ENCODE assay signal across 14 cellular contexts in genomic region chr10:131402771-131403723, GRCh38.
A peak's percentile ranks its signal among the peaks of the same experiment; 100 is the strongest.
DNase-seq lines count a peak whose midpoint lies in the region; ATAC-seq, FAIRE-seq and TF ChIP-seq lines count a peak whose summit lies in the region.
"Had no signal": no experiment of that assay in that cellular context is flagged by ENCODE, and none has a peak within 500 bp of the region (broad histone marks: within the 10 kb centered on the region; RNA-seq: fewer than 3 reads in every experiment).

No MANE protein-coding gene starts in this region.

- peak overlapping the region; percentile 61 for H3K27ac Mint-ChIP-seq in type B pancreatic cell
- H3K27ac Mint-ChIP-seq: CD8-positive, alpha-beta memory T cell; H9; IgD-negative memory B cell had no signal

- H3K4me1 ChIP-seq in H1 (replicated peaks in 1 of 4; ENCODE audit: control insufficient read depth in 3 of 4, insufficient read depth in 4 of 4, low read length in 3 of 4) (peaks cover 0 to 4% (median 0%) of the 10 kb centered on the region in 4 experiments; a peak in 2 of 7 replicates), kidney (ENCODE audit: control insufficient read depth in 1 of 2, insufficient read depth in 1 of 2, low read depth in 1 of 2, low read length in 2 of 2) (no peaks in the 10 kb centered on the region), osteoblast (ENCODE audit: insufficient read depth, low read length) (no peaks in the 10 kb centered on the region)
- H3K4me1 ChIP-seq: A549, Caco-2 had no signal

- H4K8ac ChIP-seq in H1 (ENCODE audit: extremely low read depth, insufficient read depth, low read length): peak overlapping the region; percentile 88; the same call in 1 of the 2 replicates

- peak overlapping the region; percentile 62 for H2AFZ ChIP-seq in H1 (ENCODE audit: low read length)
- H2AFZ ChIP-seq in osteoblast (ENCODE audit: low read length): no peak overlapping the region
- H2AFZ ChIP-seq: GM23248 had no signal

- H3K36me3 ChIP-seq in H1 (ENCODE audit: control insufficient read depth in 2 of 4, insufficient read depth in 4 of 4, low read length in 3 of 4) (no peaks in the 10 kb centered on the region), kidney (ENCODE audit: control insufficient read depth in 1 of 2, insufficient read depth in 2 of 2, low read length in 2 of 2) (no peaks in the 10 kb centered on the region), osteoblast (ENCODE audit: insufficient read depth, low read length) (no peaks in the 10 kb centered on the region)

- H3K27ac ChIP-seq in H1 (ENCODE audit: low read depth, low read length) (no peak overlapping the region), kidney (ENCODE audit: low read depth in 2 of 2, low read length in 2 of 2) (no peak overlapping the region), osteoblast (ENCODE audit: low read depth, low read length) (no peak overlapping the region)
- H3K27ac ChIP-seq: A549, GM23248 had no signal

- H2AK5ac ChIP-seq in H1 (ENCODE audit: low read depth, low read length): no peak overlapping the region

- H3K14ac ChIP-seq in H1 (ENCODE audit: insufficient read length): no peak overlapping the region

- peaks cover 29% of the 10 kb centered on the region for H3K27me3 Mint-ChIP-seq in type B pancreatic cell
- H3K27me3 Mint-ChIP-seq: IgD-negative memory B cell had no signal

- DNase-seq in H1 (ENCODE audit: low read depth in 1 of 2, low spot score in 2 of 2): no peak
- DNase-seq in kidney: peak; percentile 51
- peak; percentile 21 for DNase-seq in osteoblast (ENCODE audit: insufficient read length, low spot score, missing footprints)
- no peak for DNase-seq in type B pancreatic cell (ENCODE audit: extremely low spot score, unreplicated experiment)
- no peak for DNase-seq in ureter (ENCODE audit: low spot score)
- DNase-seq in LoVo (ENCODE audit: low spot score): no peak
- DNase-seq: Caco-2; CD8-positive, alpha-beta memory T cell; DMS53; GM23248; H9 had no signal

- POLR2A ChIA-PET in H1 (lab: Charles Lee; ENCODE audit: partially characterized antibody): no interaction called here

- no peaks in the 10 kb centered on the region for H3K23me2 ChIP-seq in H1 (ENCODE audit: low read depth, low read length)

- whole genome bisulfite sequencing in H1 (ENCODE audit: extremely low coverage in 1 of 2, insufficient coverage in 1 of 2, insufficient read length in 1 of 2, insufficient replicate concordance in 2 of 2, low coverage in 1 of 2, low lambda C conversion rate in 2 of 2, missing lambda C conversion rate in 1 of 2), 2 experiments: 87% methylated on average over 28 of the region's 41 CpGs; no CpG with 5 or more reads in 1 of the 2 experiments

- H3K4me2 ChIP-seq in H1 (ENCODE audit: insufficient read depth in 1 of 2, low read depth in 2 of 2, low read length in 2 of 2) (no peak overlapping the region), osteoblast (ENCODE audit: insufficient read depth, low read length) (no peak overlapping the region)
- H3K4me2 ChIP-seq: A549 had no signal

- no peaks in the 10 kb centered on the region for H3K27me3 ChIP-seq in H1 (replicated peaks in 1 of 4; ENCODE audit: control insufficient read depth in 3 of 4, extremely low read depth in 1 of 4, insufficient read depth in 3 of 4, low read length in 3 of 4)
- no peaks in the 10 kb centered on the region for H3K27me3 ChIP-seq in osteoblast (ENCODE audit: insufficient read depth, low read length)

- H3K4me1 Mint-ChIP-seq in type B pancreatic cell (ENCODE audit: unreplicated experiment): peaks cover 13% of the 10 kb centered on the region
- H3K4me1 Mint-ChIP-seq: CD8-positive, alpha-beta memory T cell; IgD-negative memory B cell had no signal

- H2BK5ac ChIP-seq in H1 (ENCODE audit: low read depth, low read length): no peak overlapping the region

- no peaks in the 10 kb centered on the region for H3K79me2 ChIP-seq in H1 (ENCODE audit: control insufficient read depth in 1 of 2, insufficient read depth in 2 of 2, low read length in 2 of 2)
- H3K79me2 ChIP-seq in osteoblast (ENCODE audit: insufficient read depth, low read length): no peaks in the 10 kb centered on the region

- H3K79me1 ChIP-seq in H1 (ENCODE audit: low read depth, low read length): no peaks in the 10 kb centered on the region

- ATAC-seq in HG03108 (IDR thresholded peaks at IDR 0.05; ENCODE audit: unreplicated experiment): no peak
- ATAC-seq: A549 had no signal

- no peak overlapping the region for H2BK20ac ChIP-seq in H1 (ENCODE audit: low read length)

- FAIRE-seq in H1 (lab: Jason Lieb, UNC) (no peak), kidney (lab: Jason Lieb, UNC) (no peak)
- FAIRE-seq: A549 had no signal

- no peaks in the 10 kb centered on the region for H4K20me1 ChIP-seq in H1 (replicated peaks in 1 of 2; ENCODE audit: control insufficient read depth in 1 of 2, insufficient read depth in 2 of 2, low read length in 2 of 2)
- H4K20me1 ChIP-seq in osteoblast (ENCODE audit: insufficient read depth, low read length): no peaks in the 10 kb centered on the region

- no peak overlapping the region for H3K4ac ChIP-seq in H1 (replicated peaks; ENCODE audit: insufficient read length, low read depth, low read length)

- CTCF ChIA-PET in H1 (lab: Charles Lee; ENCODE audit: partially characterized antibody): interaction anchor here (0.8 to 1.3 kb wide), 2 partner anchors 15 to 51 kb away, joined by 3 read pairs; no protein-coding TSS in a partner anchor

- no peak overlapping the region for H4K5ac ChIP-seq in H1 (ENCODE audit: insufficient read length, low read depth, low read length)

- H4K91ac ChIP-seq in H1 (replicated peaks; ENCODE audit: insufficient read length, low read length): no peak overlapping the region

- TF ChIP-seq CTCF in H1 (IDR thresholded peaks at IDR 0.05; ENCODE audit: control extremely low read depth in 1 of 3, insufficient read depth in 1 of 3, low read depth in 1 of 3, low read length in 3 of 3): no peak
- TF ChIP-seq CTCF in kidney (IDR thresholded peaks at IDR 0.05; ENCODE audit: borderline replicate concordance, extremely low read depth, insufficient read depth): no peak
- no peak for TF ChIP-seq CTCF in osteoblast (IDR thresholded peaks at IDR 0.05; ENCODE audit: extremely low read depth, low read depth, low read length)
- no peak for TF ChIP-seq CTCF in type B pancreatic cell (conservative IDR thresholded peaks at IDR 0.05)

- H3K4me3 Mint-ChIP-seq in type B pancreatic cell: no peak overlapping the region
- H3K4me3 Mint-ChIP-seq: CD8-positive, alpha-beta memory T cell; H9; IgD-negative memory B cell had no signal

- no peak overlapping the region for H2BK120ac ChIP-seq in H1 (replicated peaks; ENCODE audit: low read depth, low read length)

- TF ChIP-seq EP300 in H1 (IDR thresholded peaks at IDR 0.05; ENCODE audit: borderline replicate concordance in 1 of 2, low read depth in 2 of 2, low read length in 2 of 2): no peak

- H3K23ac ChIP-seq in H1 (ENCODE audit: insufficient read length): no peak overlapping the region

- H3K9me3 ChIP-seq in H1 (ENCODE audit: insufficient read depth in 2 of 2, low read depth in 1 of 2, low read length in 1 of 2) (no peaks in the 10 kb centered on the region), kidney (ENCODE audit: control insufficient read depth in 1 of 2, low read length in 2 of 2) (no peaks in the 10 kb centered on the region), osteoblast (ENCODE audit: low read depth, low read length) (peaks cover 4% of the 10 kb centered on the region)
- H3K9me3 ChIP-seq: A549, Caco-2 had no signal

- no peaks in the 10 kb centered on the region for H3K9me3 Mint-ChIP-seq in type B pancreatic cell
- H3K9me3 Mint-ChIP-seq: H9 had no signal

- intact Hi-C loops in kidney (cut with DNase I): no loop called here

- no peaks in the 10 kb centered on the region for H3K36me3 Mint-ChIP-seq in type B pancreatic cell
- H3K36me3 Mint-ChIP-seq: CD8-positive, alpha-beta memory T cell; IgD-negative memory B cell had no signal

- no peak overlapping the region for H2BK12ac ChIP-seq in H1 (ENCODE audit: low read depth, low read length)

- no peak overlapping the region for H3K4me3 ChIP-seq in H1 (ENCODE audit: extremely low read depth in 1 of 4, insufficient read depth in 2 of 4, low read depth in 3 of 4, low read length in 4 of 4)
- H3K4me3 ChIP-seq in kidney (ENCODE audit: low read length in 2 of 2): no peak overlapping the region
- no peak overlapping the region for H3K4me3 ChIP-seq in osteoblast (ENCODE audit: insufficient read depth, low read length)
- H3K4me3 ChIP-seq: A549, GM23248 had no signal

- H3K9ac ChIP-seq in H1 (replicated peaks in 1 of 4; ENCODE audit: extremely low read depth in 1 of 4, low read depth in 3 of 4, low read length in 3 of 4) (no peak overlapping the region), kidney (ENCODE audit: low read length in 2 of 2) (no peak overlapping the region)
- H3K9ac ChIP-seq: GM23248 had no signal

- H3K56ac ChIP-seq in H1 (replicated peaks; ENCODE audit: insufficient read length, low read depth, low read length): no peak overlapping the region

- no peak overlapping the region; the same call in 1 of the 2 replicates for H2BK15ac ChIP-seq in H1 (ENCODE audit: low read length)

- TF ChIP-seq POLR2A in H1 (IDR thresholded peaks at IDR 0.05; ENCODE audit: control extremely low read depth in 1 of 2, low read depth in 2 of 2, low read length in 2 of 2): no peak

- no peak overlapping the region for H3K18ac ChIP-seq in H1 (ENCODE audit: extremely low read depth, low read length)

- no peak for TF ChIP-seq RAD21 in H1 (IDR thresholded peaks at IDR 0.05 in 1 of 2, conservative IDR thresholded peaks at IDR 0.05 in 1 of 2; ENCODE audit: low read depth in 2 of 2, low read length in 2 of 2)

TF ChIP-seq in H1, 55 proteins besides CTCF, POLR2A, EP300 and RAD21 (continues in another document):
- TF ChIP-seq TEAD4 (IDR thresholded peaks at IDR 0.05; ENCODE audit: low read depth, low read length) (no peak), EGR1 (IDR thresholded peaks at IDR 0.05; ENCODE audit: borderline replicate concordance, low read depth, low read length) (no peak), E2F6 (IDR thresholded peaks at IDR 0.05) (no peak), CBX5 (IDR thresholded peaks at IDR 0.05; ENCODE audit: low read depth, low read length) (no peak), SIX5 (IDR thresholded peaks at IDR 0.05; ENCODE audit: low read depth, low read length) (no peak), SIRT6 (IDR thresholded peaks at IDR 0.05; ENCODE audit: low read length) (no peak), NANOG (IDR thresholded peaks at IDR 0.05; ENCODE audit: insufficient read depth, low read depth, low read length, poor library complexity, severe bottlenecking) (no peak), MAFK (IDR thresholded peaks at IDR 0.05; ENCODE audit: low read depth, low read length) (no peak), SP2 (IDR thresholded peaks at IDR 0.05; ENCODE audit: low read length) (no peak), SAP30 (IDR thresholded peaks at IDR 0.05; ENCODE audit: insufficient read depth, insufficient replicate concordance, low read length) (no peak), KDM1A (IDR thresholded peaks at IDR 0.05; ENCODE audit: borderline replicate concordance, low read length) (no peak)

Comparison
In these comparisons a context has a peak if more than half of its experiments do, and no peak if none do; other contexts are left out.
1. DNase-seq: peak in kidney (single experiment) and osteoblast (single experiment); none in H1 (0 of 2), type B pancreatic cell (single experiment), ureter (single experiment) and LoVo (single experiment).